ENCODE assay signal across 7 cellular contexts in the genomic region with DNA sequence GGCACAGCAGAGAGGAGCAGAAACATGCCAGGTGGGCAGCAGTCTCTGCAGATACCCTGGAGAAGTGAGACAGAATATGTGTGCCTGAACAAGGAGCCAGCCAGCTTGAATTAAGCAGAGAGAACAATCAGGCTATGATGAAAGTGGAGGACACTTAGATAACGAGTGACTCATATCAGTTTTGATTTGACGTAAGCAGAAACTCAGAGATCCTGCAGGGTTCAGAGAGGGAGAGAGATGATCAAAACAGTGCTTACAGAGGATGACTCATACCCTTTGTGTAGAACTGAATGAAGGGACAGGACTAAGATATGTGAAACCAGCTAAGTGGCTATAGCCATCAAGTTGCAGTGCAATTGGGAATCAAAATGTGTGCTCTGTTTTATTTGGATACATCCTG.
DNase-seq lines count a peak whose midpoint lies in the region; ATAC-seq and TF ChIP-seq lines count a peak whose summit lies in the region.

No MANE protein-coding gene starts in this region.

- H3K36me3 ChIP-seq in OCI-LY3 (replicated peaks; ENCODE audit: low read depth, low read length) = no peaks in the 10 kb centered on the region

- no peaks in the 10 kb centered on the region for H3K27me3 ChIP-seq in OCI-LY3 (ENCODE audit: low read depth, low read length)
- no peaks in the 10 kb centered on the region for H3K27me3 ChIP-seq in right cardiac atrium (ENCODE audit: control insufficient read depth, insufficient read depth)

- peak overlapping the region; percentile 61 for H3K4me2 ChIP-seq in OCI-LY3 (ENCODE audit: low read length)

- TF ChIP-seq CTCF in OCI-LY3 (IDR thresholded peaks at IDR 0.05; ENCODE audit: low read depth, low read length) = no peak

- H3K9ac ChIP-seq in OCI-LY3 (ENCODE audit: low read length) = no peak overlapping the region

- H3K9me3 ChIP-seq in OCI-LY3 (ENCODE audit: insufficient read depth, low read length) (no peaks in the 10 kb centered on the region), right cardiac atrium (ENCODE audit: control insufficient read depth, low read length) (no peaks in the 10 kb centered on the region)

- no peak overlapping the region for H3K27ac ChIP-seq in OCI-LY3 (ENCODE audit: low read length)
- H3K27ac ChIP-seq in right cardiac atrium (ENCODE audit: low read length) = no peak overlapping the region

- H4K20me1 ChIP-seq in OCI-LY3 (ENCODE audit: insufficient read depth, low read length) = no peaks in the 10 kb centered on the region

- H3K4me1 ChIP-seq in OCI-LY3 (ENCODE audit: low read length) (peaks cover 19% of the 10 kb centered on the region), right cardiac atrium (ENCODE audit: control insufficient read depth, insufficient read depth, low read length) (no peaks in the 10 kb centered on the region)

- ATAC-seq in GM18861 (IDR thresholded peaks at IDR 0.05; ENCODE audit: unreplicated experiment) = peak; percentile 94
- peak; percentile 71 for ATAC-seq in HG02763 (IDR thresholded peaks at IDR 0.05; ENCODE audit: unreplicated experiment)
- ATAC-seq in right cardiac atrium = peak; percentile 86 to 97

- H2AFZ ChIP-seq in OCI-LY3 (ENCODE audit: low read depth, low read length) = no peak overlapping the region; the same call in 1 of the 2 replicates

- 12% methylated on average over 2 of the region's 2 CpGs for WGBS in right cardiac atrium

- no peaks in the 10 kb centered on the region for H3K79me2 ChIP-seq in OCI-LY3 (ENCODE audit: low read length)

- H3K4me3 ChIP-seq in OCI-LY3 (ENCODE audit: low read length) (peak overlapping the region; percentile 26; the same call in 1 of the 2 replicates), right cardiac atrium (ENCODE audit: low read length) (no peak overlapping the region)

- intact Hi-C loops in right cardiac atrium (cut with DNase I) = no loop called here

- DNase-seq in right cardiac atrium = no peak
- no peak for DNase-seq in NCI-H1048 (lab: John Stamatoyannopoulos, UW)
- no peak for DNase-seq in stimulated activated CD4-positive, alpha-beta T cell treated with anti-CD3 and anti-CD28 coated beads, Interleukin-4, amount 100 ng/mL, for 24 hours
- DNase-seq in NCI-H2171 (lab: John Stamatoyannopoulos, UW) = no peak
